In the genomic region with DNA sequence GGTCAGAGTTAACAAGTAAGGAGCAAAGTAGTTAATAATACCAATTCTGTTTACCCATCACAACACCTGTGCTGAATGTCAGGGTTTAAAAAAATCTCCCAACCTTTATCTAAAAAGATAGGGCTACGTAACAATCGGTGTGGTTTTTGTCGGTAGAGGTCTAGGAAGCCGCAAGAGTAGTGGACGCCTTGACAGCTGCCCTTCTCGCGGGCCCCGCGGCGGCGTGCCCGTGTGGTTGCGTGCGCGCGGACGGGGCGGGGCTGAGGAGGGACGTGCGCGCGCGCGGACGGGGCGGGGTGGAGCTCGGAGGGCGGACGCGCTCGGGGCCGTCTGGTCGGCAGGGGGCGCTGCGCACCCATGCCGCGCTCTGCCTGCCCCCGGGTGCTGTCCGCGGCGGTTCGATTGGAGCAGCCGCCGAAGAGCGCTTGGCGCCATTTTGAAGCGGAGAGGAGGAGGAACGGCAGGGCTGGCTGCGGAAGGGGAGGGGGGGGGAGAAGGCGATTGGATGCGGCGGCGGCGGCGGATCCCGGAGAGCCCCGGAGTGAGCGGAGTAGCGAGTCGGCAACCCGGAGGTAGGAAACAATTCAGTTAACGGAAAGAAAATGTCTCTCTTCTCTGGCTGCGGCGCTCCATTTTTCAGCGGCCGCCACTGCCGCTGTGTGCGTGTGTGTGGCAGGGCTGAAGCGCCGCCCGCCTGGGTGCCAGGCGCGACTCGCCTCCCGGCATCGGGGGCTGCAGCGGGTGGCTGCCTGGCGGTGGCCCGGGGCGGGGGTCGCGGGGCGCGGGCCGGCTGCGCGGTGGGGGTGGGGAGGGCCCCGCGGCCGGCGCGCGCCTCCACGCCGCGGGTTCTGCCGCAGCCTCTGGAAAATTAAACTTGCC, we compare ENCODE assay signal across 8 cellular contexts. TPM values are rescaled to one million over a fixed set of nuclear protein-coding genes. Genes with fewer than 3 reads are reported as not detected.
A peak's percentile ranks its signal among the peaks of the same experiment; 100 is the strongest.
DNase-seq lines count a peak whose midpoint lies in the region; ATAC-seq, FAIRE-seq and TF ChIP-seq lines count a peak whose summit lies in the region.

A gene with protein sequence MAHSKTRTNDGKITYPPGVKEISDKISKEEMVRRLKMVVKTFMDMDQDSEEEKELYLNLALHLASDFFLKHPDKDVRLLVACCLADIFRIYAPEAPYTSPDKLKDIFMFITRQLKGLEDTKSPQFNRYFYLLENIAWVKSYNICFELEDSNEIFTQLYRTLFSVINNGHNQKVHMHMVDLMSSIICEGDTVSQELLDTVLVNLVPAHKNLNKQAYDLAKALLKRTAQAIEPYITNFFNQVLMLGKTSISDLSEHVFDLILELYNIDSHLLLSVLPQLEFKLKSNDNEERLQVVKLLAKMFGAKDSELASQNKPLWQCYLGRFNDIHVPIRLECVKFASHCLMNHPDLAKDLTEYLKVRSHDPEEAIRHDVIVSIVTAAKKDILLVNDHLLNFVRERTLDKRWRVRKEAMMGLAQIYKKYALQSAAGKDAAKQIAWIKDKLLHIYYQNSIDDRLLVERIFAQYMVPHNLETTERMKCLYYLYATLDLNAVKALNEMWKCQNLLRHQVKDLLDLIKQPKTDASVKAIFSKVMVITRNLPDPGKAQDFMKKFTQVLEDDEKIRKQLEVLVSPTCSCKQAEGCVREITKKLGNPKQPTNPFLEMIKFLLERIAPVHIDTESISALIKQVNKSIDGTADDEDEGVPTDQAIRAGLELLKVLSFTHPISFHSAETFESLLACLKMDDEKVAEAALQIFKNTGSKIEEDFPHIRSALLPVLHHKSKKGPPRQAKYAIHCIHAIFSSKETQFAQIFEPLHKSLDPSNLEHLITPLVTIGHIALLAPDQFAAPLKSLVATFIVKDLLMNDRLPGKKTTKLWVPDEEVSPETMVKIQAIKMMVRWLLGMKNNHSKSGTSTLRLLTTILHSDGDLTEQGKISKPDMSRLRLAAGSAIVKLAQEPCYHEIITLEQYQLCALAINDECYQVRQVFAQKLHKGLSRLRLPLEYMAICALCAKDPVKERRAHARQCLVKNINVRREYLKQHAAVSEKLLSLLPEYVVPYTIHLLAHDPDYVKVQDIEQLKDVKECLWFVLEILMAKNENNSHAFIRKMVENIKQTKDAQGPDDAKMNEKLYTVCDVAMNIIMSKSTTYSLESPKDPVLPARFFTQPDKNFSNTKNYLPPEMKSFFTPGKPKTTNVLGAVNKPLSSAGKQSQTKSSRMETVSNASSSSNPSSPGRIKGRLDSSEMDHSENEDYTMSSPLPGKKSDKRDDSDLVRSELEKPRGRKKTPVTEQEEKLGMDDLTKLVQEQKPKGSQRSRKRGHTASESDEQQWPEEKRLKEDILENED (N-terminal part only) (plus strand): TSS at position 431 of the 879 bp plus-strand sequence. CDS start 62,321 bp downstream, outside the sequence.

- FAIRE-seq in GM19239 (lab: Jason Lieb, UNC) = peak; percentile 92

- H3K27ac ChIP-seq in coronary artery = peak within 1 kb of the TSS; percentile 91 to 99
- H3K27ac ChIP-seq in layer of hippocampus (ENCODE audit: low read depth, low read length) = peak within 1 kb of the TSS; percentile 92

- ATAC-seq in HG03457 (IDR thresholded peaks at IDR 0.05; ENCODE audit: unreplicated experiment) = peak; percentile 83

- H3K27me3 ChIP-seq in BJ (ENCODE audit: control insufficient read depth, insufficient read depth, low read length) (no peaks in the 10 kb centered on the region; the same call in 1 of the 2 replicates), layer of hippocampus (ENCODE audit: control insufficient read depth, insufficient read depth, low read length) (no peaks in the 10 kb centered on the region)

- TF ChIP-seq CTCF in BJ (IDR thresholded peaks at IDR 0.05; ENCODE audit: insufficient read depth, low read depth, low read length) (peak; percentile 53), coronary artery (IDR thresholded peaks at IDR 0.05) (peak; percentile 94)

- peak; percentile 46 for DNase-seq in BJ (ENCODE audit: low read depth)
- DNase-seq in GM19239 (ENCODE audit: insufficient read length, low spot score) = peak; percentile 90
- peak; percentile 62 for DNase-seq in NCI-H524 treated with DMSO at 0.1 percent for 48 hours (lab: John Stamatoyannopoulos, UW)
- peak; percentile 94 for DNase-seq in activated CD4-positive, alpha-beta T cell treated with anti-CD3 and anti-CD28 coated beads for 48 hours
- peak; percentile 96 for DNase-seq in coronary artery (ENCODE audit: low spot score)
- DNase-seq in stimulated activated CD4-positive, alpha-beta T cell treated with anti-CD3 and anti-CD28 coated beads, Interleukin-1b, Interleukin-23, amount 100 ng/mL, for 4 hours (ENCODE audit: low read depth in 2 of 2) = peak; percentile 95

- CTCF ChIA-PET in BJ (lab: Yijun Ruan, JAX) = interaction anchor here (0.5 to 1.7 kb wide), 25 partner anchors 12 to 1137 kb away, joined by 3 to 11 read pairs (median 3); partner anchors contain the start of gene N4BP2L2

- POLR2A ChIA-PET in BJ (lab: Charles Lee) = interaction anchor here (0.6 kb wide), 1 partner anchor 950 kb away, joined by 3 read pairs; no protein-coding TSS in a partner anchor

- H3K4me3 ChIP-seq in BJ (ENCODE audit: low read depth, low read length) (peak within 1 kb of the TSS; percentile 82), coronary artery (peak within 1 kb of the TSS; percentile 95)

- no peaks in the 10 kb centered on the region for H3K36me3 ChIP-seq in BJ (ENCODE audit: control insufficient read depth, insufficient read depth, low read length)

RNA-seq across cellular contexts. Expression of the gene that starts here (rescaled TPM):
- 3.9 and 9.2 TPM in 2 replicates for polyA plus RNA-seq in BJ (2011; rRNA removed)
- polyA minus RNA-seq in BJ (2011; rRNA and poly(A)+ RNA removed) = 8.7 and 12.7 TPM in 2 replicates

Comparison
In these comparisons a context has a peak if more than half of its experiments do, and no peak if none do; other contexts are left out.
1. Peak in every context shown above with its lines: DNase-seq, ATAC-seq, H3K4me3 ChIP-seq and H3K27ac ChIP-seq.
2. DNase-seq: peak in every context shown above with its lines; median percentile 96 in coronary artery; 95 in stimulated activated CD4-positive, alpha-beta T cell treated with anti-CD3 and anti-CD28 coated beads, Interleukin-1b, Interleukin-23, amount 100 ng/mL, for 4 hours; 94 in activated CD4-positive, alpha-beta T cell treated with anti-CD3 and anti-CD28 coated beads for 48 hours; 90 in GM19239; 62 in NCI-H524 treated with DMSO at 0.1 percent for 48 hours; 46 in BJ.